27 cellular contexts compared by ENCODE assay signal in the genomic region with DNA sequence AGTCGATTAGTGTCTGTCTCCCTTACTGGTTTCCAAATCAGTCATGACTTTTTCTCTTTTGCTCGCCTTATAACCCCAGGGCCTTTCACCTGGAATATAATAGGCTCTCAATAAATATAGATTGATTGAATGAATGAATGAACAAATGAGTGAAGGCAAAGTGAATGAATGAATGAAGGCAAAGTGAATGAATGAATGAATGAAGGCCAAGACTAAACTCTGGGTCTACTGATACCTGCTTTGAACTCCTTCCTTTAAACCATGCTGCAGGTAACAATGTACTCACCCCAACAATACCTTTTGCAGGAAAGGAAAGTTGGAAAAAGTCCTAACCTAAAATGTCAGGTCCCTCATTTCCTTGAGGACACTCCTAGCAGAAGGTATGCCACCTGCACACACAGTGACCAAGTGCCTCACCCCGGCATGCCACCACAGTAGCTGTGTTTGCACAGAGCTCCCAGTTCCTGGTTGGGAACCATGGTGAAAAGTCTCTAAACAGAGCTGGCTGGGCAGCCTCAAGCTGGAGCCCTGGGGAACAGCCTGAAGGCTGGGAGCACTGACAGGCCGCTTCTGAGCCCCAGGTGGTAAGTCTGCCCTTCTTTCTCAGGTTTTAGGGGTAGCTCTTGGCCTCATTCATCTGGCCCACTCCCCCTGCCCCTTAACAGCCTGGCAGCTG. TPM values are rescaled to one million over a fixed set of nuclear protein-coding genes. Genes with fewer than 3 reads are reported as not detected.
DNase-seq lines count a peak whose midpoint lies in the region; ATAC-seq, FAIRE-seq and TF ChIP-seq lines count a peak whose summit lies in the region.
"Had no signal": no experiment of that assay in that cellular context is flagged by ENCODE, and none has a peak within 500 bp of the region (broad histone marks: within the 10 kb centered on the region; RNA-seq: fewer than 3 reads in every experiment).

No MANE protein-coding gene starts in this region.

- 93% methylated on average over 4 of the region's 4 CpGs for WGBS in hepatocyte (ENCODE audit: low lambda C conversion rate, missing lambda C conversion rate)
- WGBS in neuronal stem cell (ENCODE audit: extremely low coverage in 2 of 2, insufficient read length in 2 of 2, insufficient replicate concordance in 1 of 2), 2 donors = no CpG with 5 or more reads among the region's 4 CpGs
- 91% methylated on average over 4 of the region's 4 CpGs for WGBS in suprapubic skin

- no peaks in the 10 kb centered on the region for H3K4me1 ChIP-seq in Karpas-422 (ENCODE audit: low read length)
- H3K4me1 ChIP-seq in hepatocyte (ENCODE audit: insufficient read depth) = peaks cover 4% of the 10 kb centered on the region
- H3K4me1 ChIP-seq in neuronal stem cell (ENCODE audit: control insufficient read depth in 2 of 2, insufficient read depth in 1 of 2, low read depth in 1 of 2, low read length in 2 of 2) = peaks cover 0 to 5% of the 10 kb centered on the region in 2 donors
- H3K4me1 ChIP-seq in suprapubic skin = no peaks in the 10 kb centered on the region
- H3K4me1 ChIP-seq: spleen had no signal

- no peak overlapping the region for H2AK5ac ChIP-seq in neuronal stem cell (ENCODE audit: low read depth, low read length)

- H3K79me1 ChIP-seq in neuronal stem cell (ENCODE audit: low read depth, low read length) = no peaks in the 10 kb centered on the region

- no peak for FAIRE-seq in RCC 7860 (lab: Jason Lieb, UNC)
- FAIRE-seq: H54 had no signal

- no peak overlapping the region for H4K8ac ChIP-seq in neuronal stem cell (ENCODE audit: low read depth, low read length)

- H3K9me2 ChIP-seq in Karpas-422 (replicated peaks; ENCODE audit: insufficient read depth, low read length) = no peaks in the 10 kb centered on the region
- H3K9me2 ChIP-seq in hepatocyte (replicated peaks; ENCODE audit: insufficient read depth) = no peaks in the 10 kb centered on the region

- 0 out of 2 replicates have a peak, but pooled peaks cover 2% of the 10 kb centered on the region for H3K27me3 ChIP-seq in Karpas-422 (ENCODE audit: low read length)
- no peaks in the 10 kb centered on the region for H3K27me3 ChIP-seq in hepatocyte
- no peaks in the 10 kb centered on the region for H3K27me3 ChIP-seq in neuronal stem cell (ENCODE audit: control insufficient read depth in 3 of 3, insufficient read depth in 3 of 3, low read depth in 1 of 3, low read length in 3 of 3)
- H3K27me3 ChIP-seq in suprapubic skin = no peaks in the 10 kb centered on the region

- TF ChIP-seq EP300 in suprapubic skin (IDR thresholded peaks at IDR 0.05) = no peak

- H3K14ac ChIP-seq in neuronal stem cell (ENCODE audit: low read length) = no peak overlapping the region

- H4K20me1 ChIP-seq in Karpas-422 (ENCODE audit: insufficient read depth, low read depth, low read length) (no peaks in the 10 kb centered on the region), hepatocyte (ENCODE audit: insufficient read depth, poor library complexity, severe bottlenecking) (no peaks in the 10 kb centered on the region)

- no peak for ATAC-seq in GM19324 (IDR thresholded peaks at IDR 0.05; ENCODE audit: low FRiP score, unreplicated experiment)
- ATAC-seq: stimulated activated naive CD8-positive, alpha-beta T cell treated with anti-CD3 and anti-CD28 coated beads, Interleukin-15, amount 100 ng/mL, for 72 hours had no signal

- H3K9me3 ChIP-seq in Karpas-422 (ENCODE audit: low read length) = no peaks in the 10 kb centered on the region
- H3K9me3 ChIP-seq in hepatocyte (ENCODE audit: low read depth) = no peaks in the 10 kb centered on the region
- no peaks in the 10 kb centered on the region for H3K9me3 ChIP-seq in neuronal stem cell (replicated peaks in 1 of 2; ENCODE audit: control insufficient read depth in 2 of 2, insufficient read depth in 1 of 2, low read depth in 1 of 2, low read length in 2 of 2)
- no peaks in the 10 kb centered on the region for H3K9me3 ChIP-seq in suprapubic skin
- H3K9me3 ChIP-seq: spleen had no signal

- peak overlapping the region; percentile 31 for H3K18ac ChIP-seq in neuronal stem cell (ENCODE audit: low read length)

- TF ChIP-seq CTCF in 22Rv1 (IDR thresholded peaks at IDR 0.05) = no peak
- TF ChIP-seq CTCF in hepatocyte (IDR thresholded peaks at IDR 0.05; ENCODE audit: poor library complexity) = no peak
- no peak for TF ChIP-seq CTCF in suprapubic skin (IDR thresholded peaks at IDR 0.05)

- H3K36me3 ChIP-seq in Karpas-422 (ENCODE audit: insufficient read depth, low read length) (no peaks in the 10 kb centered on the region), hepatocyte (replicated peaks; ENCODE audit: insufficient read depth, low read depth) (no peaks in the 10 kb centered on the region), neuronal stem cell (replicated peaks in 1 of 2; ENCODE audit: control insufficient read depth in 2 of 2, insufficient read depth in 2 of 2, low read length in 2 of 2) (no peaks in the 10 kb centered on the region), suprapubic skin (no peaks in the 10 kb centered on the region)
- H3K36me3 ChIP-seq: spleen had no signal

- H4K91ac ChIP-seq in neuronal stem cell (ENCODE audit: low read depth, low read length, poor library complexity) = no peak overlapping the region

- H2BK12ac ChIP-seq in neuronal stem cell (ENCODE audit: low read length) = no peak overlapping the region

- H2BK15ac ChIP-seq in neuronal stem cell (ENCODE audit: low read length) = no peak overlapping the region

- H3K79me2 ChIP-seq in Karpas-422 (ENCODE audit: low read length) (no peaks in the 10 kb centered on the region), hepatocyte (no peaks in the 10 kb centered on the region)

- no peak overlapping the region for H2AFZ ChIP-seq in Karpas-422 (ENCODE audit: low read length)
- H2AFZ ChIP-seq in hepatocyte = no peak overlapping the region
- no peak overlapping the region for H2AFZ ChIP-seq in neuronal stem cell (ENCODE audit: low read length)

- peak; percentile 20 for DNase-seq in Karpas-422
- DNase-seq in hepatocyte (ENCODE audit: low spot score) = peak; percentile 26
- no peak for DNase-seq in neuronal stem cell (ENCODE audit: low spot score)
- no peak for DNase-seq in pons (ENCODE audit: low spot score)
- no peak for DNase-seq in suprapubic skin (ENCODE audit: low spot score in 2 of 2)
- no peak for DNase-seq in RCC 7860 (ENCODE audit: low spot score)
- DNase-seq: ACHN; activated CD4-positive, alpha-beta memory T cell treated with anti-CD3 and anti-CD28 coated beads, Interleukin-2, amount 10 ng/mL, durations not matched to agents 7 days and 5 days; activated CD4-positive, CD25-positive, alpha-beta regulatory T cell; amygdala; DMS 273 treated with DMSO at 0.1 percent for 48 hours; foreskin fibroblast; GF-D8; hypothalamus; islet precursor cell; KG1; nephron progenitor cell; spleen; stimulated activated CD4-positive, alpha-beta T cell treated with anti-CD3 and anti-CD28 coated beads, Interleukin-4, amount 100 ng/mL, for 24 hours; stimulated activated naive CD8-positive, alpha-beta T cell treated with anti-CD3 and anti-CD28 coated beads, Interleukin-15, amount 100 ng/mL, for 72 hours had no signal

- H3K9ac ChIP-seq in Karpas-422 (ENCODE audit: low read length) = no peak overlapping the region
- H3K9ac ChIP-seq in neuronal stem cell (ENCODE audit: low read depth, low read length, poor library complexity) = no peak overlapping the region

- no peak overlapping the region for H3K4ac ChIP-seq in neuronal stem cell (ENCODE audit: low read length)

- H3K4me2 ChIP-seq in Karpas-422 (ENCODE audit: low read depth, low read length, poor library complexity, severe bottlenecking) = no peak overlapping the region
- H3K4me2 ChIP-seq in hepatocyte = no peak overlapping the region
- no peak overlapping the region for H3K4me2 ChIP-seq in neuronal stem cell (ENCODE audit: insufficient read depth, low read length, poor library complexity, severe bottlenecking)

- no peak for TF ChIP-seq POLR2A in suprapubic skin (IDR thresholded peaks at IDR 0.05)

- H2BK5ac ChIP-seq in neuronal stem cell (ENCODE audit: low read length) = no peak overlapping the region

- H3K27ac ChIP-seq in 22Rv1 = peak overlapping the region; percentile 79; the same call in 1 of the 2 replicates
- no peak overlapping the region for H3K27ac ChIP-seq in Karpas-422 (ENCODE audit: low read length)
- no peak overlapping the region for H3K27ac ChIP-seq in hepatocyte
- H3K27ac ChIP-seq in neuronal stem cell (replicated peaks; ENCODE audit: low read length) = no peak overlapping the region
- H3K27ac ChIP-seq in suprapubic skin = no peak overlapping the region
- H3K27ac ChIP-seq: spleen had no signal

- H3K23ac ChIP-seq in neuronal stem cell (ENCODE audit: low read depth, low read length, poor library complexity) = no peak overlapping the region

- H3K4me3 ChIP-seq in Karpas-422 (ENCODE audit: low read length) (no peak overlapping the region), hepatocyte (no peak overlapping the region), neuronal stem cell (ENCODE audit: low read length in 2 of 2) (no peak overlapping the region), suprapubic skin (no peak overlapping the region)
- H3K4me3 ChIP-seq: spleen had no signal

- H2BK120ac ChIP-seq in neuronal stem cell (ENCODE audit: low read depth, low read length) = no peak overlapping the region

RNA-seq across cellular contexts. Expression of gene ANKFN1, which starts 42.7 kb away (rescaled TPM):
- total RNA-seq in Karpas-422 (2014; rRNA removed; shearing (Covaris generic); ENCODE audit: low replicate concordance) = not detected in 2 replicates
- total RNA-seq in hepatocyte (0.10 and 0.28 TPM in 2 replicates), suprapubic skin (1 to 10 TPM in 3 of 4 donors, under 1 TPM in 1; 0.81 to 3.1 (median 1.7) TPM)
- 0.83 and 1.2 TPM in 2 replicates for polyA plus RNA-seq in hepatocyte
- 0.40 TPM for polyA plus RNA-seq in neuronal stem cell (2013, experiment 1 of 2)
- 0.48 TPM for polyA plus RNA-seq in neuronal stem cell (2013, experiment 2 of 2)
- total RNA-seq: activated CD4-positive, alpha-beta memory T cell treated with anti-CD3 and anti-CD28 coated beads, Interleukin-2, amount 10 ng/mL, durations not matched to agents 7 days and 5 days; cardiac septum; dermis microvascular lymphatic vessel endothelial cell; epithelial cell of proximal tubule had no signal
- polyA plus RNA-seq: CD14-positive monocyte, spleen had no signal

Comparison
In these comparisons a context has a peak if more than half of its experiments do, and no peak if none do; other contexts are left out.
1. DNase-seq: peak in Karpas-422 (single experiment) and hepatocyte (single experiment); none in neuronal stem cell (single experiment), pons (single experiment), suprapubic skin (0 of 2) and RCC 7860 (single experiment).